1 cellular context compared by ENCODE assay signal in the genomic region with DNA sequence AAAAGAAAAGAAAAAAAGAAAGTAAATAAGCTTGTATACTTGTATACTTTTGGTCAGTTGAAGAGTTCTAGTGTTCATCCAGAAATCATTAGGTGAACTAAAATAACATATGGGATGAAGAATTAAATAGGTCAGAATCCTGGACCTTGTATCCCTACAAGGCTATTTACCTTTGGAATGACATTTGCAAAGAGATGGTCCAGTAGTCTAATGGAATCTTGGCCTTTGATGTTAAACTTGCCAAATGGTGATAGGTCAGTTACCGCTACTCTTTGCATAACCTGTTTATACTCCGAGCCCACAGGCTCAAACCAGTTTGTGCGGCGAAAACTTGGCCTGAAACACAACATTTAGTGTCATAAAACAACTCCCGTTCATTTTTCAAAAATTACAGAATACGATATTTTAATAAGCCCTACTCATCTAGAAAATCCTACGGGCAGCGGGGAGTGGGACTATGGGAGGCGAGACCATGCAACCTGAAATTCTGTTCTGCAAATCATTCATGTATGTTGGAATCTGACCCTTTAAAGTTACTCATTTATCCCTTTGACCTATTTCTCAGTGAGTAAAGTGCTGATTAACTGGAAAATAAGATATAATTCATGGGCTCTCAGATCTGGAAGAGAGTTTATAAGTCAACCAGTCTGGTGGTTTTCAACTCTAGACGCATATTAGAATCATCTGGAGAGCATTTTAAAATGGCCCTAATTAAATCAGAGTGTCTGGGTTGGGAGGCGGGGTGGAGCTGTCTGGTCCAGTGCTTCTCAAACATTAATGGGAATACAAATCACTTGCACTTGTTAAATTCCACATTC.
TF ChIP-seq lines count a peak whose summit lies in the region.

No MANE protein-coding gene starts in this region.

TF ChIP-seq in HepG2, 621 proteins besides CTCF, POLR2A, EP300 and RAD21 (continued from another document and continues in another):
- TF ChIP-seq, protein P1, sequence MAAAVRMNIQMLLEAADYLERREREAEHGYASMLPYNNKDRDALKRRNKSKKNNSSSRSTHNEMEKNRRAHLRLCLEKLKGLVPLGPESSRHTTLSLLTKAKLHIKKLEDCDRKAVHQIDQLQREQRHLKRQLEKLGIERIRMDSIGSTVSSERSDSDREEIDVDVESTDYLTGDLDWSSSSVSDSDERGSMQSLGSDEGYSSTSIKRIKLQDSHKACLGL (CRISPR knock-in tag; IDR thresholded peaks at IDR 0.05), result no peak
- no peak for TF ChIP-seq KDM1A (CRISPR knock-in tag; IDR thresholded peaks at IDR 0.05)
- no peak for TF ChIP-seq TBP (CRISPR knock-in tag; IDR thresholded peaks at IDR 0.05)
- TF ChIP-seq CENPX (CRISPR knock-in tag; IDR thresholded peaks at IDR 0.05), result no peak
- TF ChIP-seq, protein P2, sequence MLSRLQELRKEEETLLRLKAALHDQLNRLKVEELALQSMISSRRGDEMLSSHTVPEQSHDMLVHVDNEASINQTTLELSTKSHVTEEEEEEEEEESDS (CRISPR knock-in tag; IDR thresholded peaks at IDR 0.05; ENCODE audit: borderline replicate concordance), result no peak
- no peak for TF ChIP-seq ZNF180 (CRISPR knock-in tag; IDR thresholded peaks at IDR 0.05; ENCODE audit: borderline replicate concordance, low read depth)
- TF ChIP-seq TGIF2 (CRISPR knock-in tag; IDR thresholded peaks at IDR 0.05), result no peak
- TF ChIP-seq, protein P3, sequence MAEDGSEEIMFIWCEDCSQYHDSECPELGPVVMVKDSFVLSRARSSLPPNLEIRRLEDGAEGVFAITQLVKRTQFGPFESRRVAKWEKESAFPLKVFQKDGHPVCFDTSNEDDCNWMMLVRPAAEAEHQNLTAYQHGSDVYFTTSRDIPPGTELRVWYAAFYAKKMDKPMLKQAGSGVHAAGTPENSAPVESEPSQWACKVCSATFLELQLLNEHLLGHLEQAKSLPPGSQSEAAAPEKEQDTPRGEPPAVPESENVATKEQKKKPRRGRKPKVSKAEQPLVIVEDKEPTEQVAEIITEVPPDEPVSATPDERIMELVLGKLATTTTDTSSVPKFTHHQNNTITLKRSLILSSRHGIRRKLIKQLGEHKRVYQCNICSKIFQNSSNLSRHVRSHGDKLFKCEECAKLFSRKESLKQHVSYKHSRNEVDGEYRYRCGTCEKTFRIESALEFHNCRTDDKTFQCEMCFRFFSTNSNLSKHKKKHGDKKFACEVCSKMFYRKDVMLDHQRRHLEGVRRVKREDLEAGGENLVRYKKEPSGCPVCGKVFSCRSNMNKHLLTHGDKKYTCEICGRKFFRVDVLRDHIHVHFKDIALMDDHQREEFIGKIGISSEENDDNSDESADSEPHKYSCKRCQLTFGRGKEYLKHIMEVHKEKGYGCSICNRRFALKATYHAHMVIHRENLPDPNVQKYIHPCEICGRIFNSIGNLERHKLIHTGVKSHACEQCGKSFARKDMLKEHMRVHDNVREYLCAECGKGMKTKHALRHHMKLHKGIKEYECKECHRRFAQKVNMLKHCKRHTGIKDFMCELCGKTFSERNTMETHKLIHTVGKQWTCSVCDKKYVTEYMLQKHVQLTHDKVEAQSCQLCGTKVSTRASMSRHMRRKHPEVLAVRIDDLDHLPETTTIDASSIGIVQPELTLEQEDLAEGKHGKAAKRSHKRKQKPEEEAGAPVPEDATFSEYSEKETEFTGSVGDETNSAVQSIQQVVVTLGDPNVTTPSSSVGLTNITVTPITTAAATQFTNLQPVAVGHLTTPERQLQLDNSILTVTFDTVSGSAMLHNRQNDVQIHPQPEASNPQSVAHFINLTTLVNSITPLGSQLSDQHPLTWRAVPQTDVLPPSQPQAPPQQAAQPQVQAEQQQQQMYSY (CRISPR knock-in tag; IDR thresholded peaks at IDR 0.05), result no peak
- TF ChIP-seq ZNF34 (CRISPR knock-in tag; IDR thresholded peaks at IDR 0.05; ENCODE audit: borderline replicate concordance), result no peak
- no peak for TF ChIP-seq ZNF720 (CRISPR knock-in tag; IDR thresholded peaks at IDR 0.05)
- TF ChIP-seq, protein P4, sequence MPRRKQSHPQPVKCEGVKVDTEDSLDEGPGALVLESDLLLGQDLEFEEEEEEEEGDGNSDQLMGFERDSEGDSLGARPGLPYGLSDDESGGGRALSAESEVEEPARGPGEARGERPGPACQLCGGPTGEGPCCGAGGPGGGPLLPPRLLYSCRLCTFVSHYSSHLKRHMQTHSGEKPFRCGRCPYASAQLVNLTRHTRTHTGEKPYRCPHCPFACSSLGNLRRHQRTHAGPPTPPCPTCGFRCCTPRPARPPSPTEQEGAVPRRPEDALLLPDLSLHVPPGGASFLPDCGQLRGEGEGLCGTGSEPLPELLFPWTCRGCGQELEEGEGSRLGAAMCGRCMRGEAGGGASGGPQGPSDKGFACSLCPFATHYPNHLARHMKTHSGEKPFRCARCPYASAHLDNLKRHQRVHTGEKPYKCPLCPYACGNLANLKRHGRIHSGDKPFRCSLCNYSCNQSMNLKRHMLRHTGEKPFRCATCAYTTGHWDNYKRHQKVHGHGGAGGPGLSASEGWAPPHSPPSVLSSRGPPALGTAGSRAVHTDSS (CRISPR knock-in tag; conservative IDR thresholded peaks at IDR 0.05), result no peak
- no peak for TF ChIP-seq ZNF556 (CRISPR knock-in tag; IDR thresholded peaks at IDR 0.05; ENCODE audit: borderline replicate concordance)
- TF ChIP-seq LCORL (IDR thresholded peaks at IDR 0.05), result peak; percentile 71
- TF ChIP-seq LCORL (CRISPR knock-in tag; IDR thresholded peaks at IDR 0.05), result 0 out of 2 replicates have a peak, but pooled peaks have one; percentile 12
- peak; percentile 60 for TF ChIP-seq BCL6 (CRISPR knock-in tag; IDR thresholded peaks at IDR 0.05)
- TF ChIP-seq MTA1 (CRISPR knock-in tag; IDR thresholded peaks at IDR 0.05; ENCODE audit: borderline replicate concordance), result no peak
- TF ChIP-seq, protein P5, sequence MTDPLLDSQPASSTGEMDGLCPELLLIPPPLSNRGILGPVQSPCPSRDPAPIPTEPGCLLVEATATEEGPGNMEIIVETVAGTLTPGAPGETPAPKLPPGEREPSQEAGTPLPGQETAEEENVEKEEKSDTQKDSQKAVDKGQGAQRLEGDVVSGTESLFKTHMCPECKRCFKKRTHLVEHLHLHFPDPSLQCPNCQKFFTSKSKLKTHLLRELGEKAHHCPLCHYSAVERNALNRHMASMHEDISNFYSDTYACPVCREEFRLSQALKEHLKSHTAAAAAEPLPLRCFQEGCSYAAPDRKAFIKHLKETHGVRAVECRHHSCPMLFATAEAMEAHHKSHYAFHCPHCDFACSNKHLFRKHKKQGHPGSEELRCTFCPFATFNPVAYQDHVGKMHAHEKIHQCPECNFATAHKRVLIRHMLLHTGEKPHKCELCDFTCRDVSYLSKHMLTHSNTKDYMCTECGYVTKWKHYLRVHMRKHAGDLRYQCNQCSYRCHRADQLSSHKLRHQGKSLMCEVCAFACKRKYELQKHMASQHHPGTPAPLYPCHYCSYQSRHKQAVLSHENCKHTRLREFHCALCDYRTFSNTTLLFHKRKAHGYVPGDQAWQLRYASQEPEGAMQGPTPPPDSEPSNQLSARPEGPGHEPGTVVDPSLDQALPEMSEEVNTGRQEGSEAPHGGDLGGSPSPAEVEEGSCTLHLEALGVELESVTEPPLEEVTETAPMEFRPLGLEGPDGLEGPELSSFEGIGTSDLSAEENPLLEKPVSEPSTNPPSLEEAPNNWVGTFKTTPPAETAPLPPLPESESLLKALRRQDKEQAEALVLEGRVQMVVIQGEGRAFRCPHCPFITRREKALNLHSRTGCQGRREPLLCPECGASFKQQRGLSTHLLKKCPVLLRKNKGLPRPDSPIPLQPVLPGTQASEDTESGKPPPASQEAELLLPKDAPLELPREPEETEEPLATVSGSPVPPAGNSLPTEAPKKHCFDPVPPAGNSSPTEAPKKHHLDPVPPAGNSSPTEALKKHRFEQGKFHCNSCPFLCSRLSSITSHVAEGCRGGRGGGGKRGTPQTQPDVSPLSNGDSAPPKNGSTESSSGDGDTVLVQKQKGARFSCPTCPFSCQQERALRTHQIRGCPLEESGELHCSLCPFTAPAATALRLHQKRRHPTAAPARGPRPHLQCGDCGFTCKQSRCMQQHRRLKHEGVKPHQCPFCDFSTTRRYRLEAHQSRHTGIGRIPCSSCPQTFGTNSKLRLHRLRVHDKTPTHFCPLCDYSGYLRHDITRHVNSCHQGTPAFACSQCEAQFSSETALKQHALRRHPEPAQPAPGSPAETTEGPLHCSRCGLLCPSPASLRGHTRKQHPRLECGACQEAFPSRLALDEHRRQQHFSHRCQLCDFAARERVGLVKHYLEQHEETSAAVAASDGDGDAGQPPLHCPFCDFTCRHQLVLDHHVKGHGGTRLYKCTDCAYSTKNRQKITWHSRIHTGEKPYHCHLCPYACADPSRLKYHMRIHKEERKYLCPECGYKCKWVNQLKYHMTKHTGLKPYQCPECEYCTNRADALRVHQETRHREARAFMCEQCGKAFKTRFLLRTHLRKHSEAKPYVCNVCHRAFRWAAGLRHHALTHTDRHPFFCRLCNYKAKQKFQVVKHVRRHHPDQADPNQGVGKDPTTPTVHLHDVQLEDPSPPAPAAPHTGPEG (CRISPR knock-in tag; IDR thresholded peaks at IDR 0.05), result no peak
- peak; percentile 96 for TF ChIP-seq RXRB (CRISPR knock-in tag; IDR thresholded peaks at IDR 0.05; ENCODE audit: borderline replicate concordance)
- TF ChIP-seq SMAD1 (CRISPR knock-in tag; IDR thresholded peaks at IDR 0.05; ENCODE audit: borderline replicate concordance, low read depth), result no peak
- no peak for TF ChIP-seq ZNF878 (CRISPR knock-in tag; IDR thresholded peaks at IDR 0.05)
- no peak for TF ChIP-seq ZSCAN31 (CRISPR knock-in tag; IDR thresholded peaks at IDR 0.05; ENCODE audit: low read depth)
- TF ChIP-seq SRF (IDR thresholded peaks at IDR 0.05; ENCODE audit: low read depth, low read length), result no peak
- no peak for TF ChIP-seq ZNF33B (CRISPR knock-in tag; IDR thresholded peaks at IDR 0.05)
- TF ChIP-seq, protein P6, sequence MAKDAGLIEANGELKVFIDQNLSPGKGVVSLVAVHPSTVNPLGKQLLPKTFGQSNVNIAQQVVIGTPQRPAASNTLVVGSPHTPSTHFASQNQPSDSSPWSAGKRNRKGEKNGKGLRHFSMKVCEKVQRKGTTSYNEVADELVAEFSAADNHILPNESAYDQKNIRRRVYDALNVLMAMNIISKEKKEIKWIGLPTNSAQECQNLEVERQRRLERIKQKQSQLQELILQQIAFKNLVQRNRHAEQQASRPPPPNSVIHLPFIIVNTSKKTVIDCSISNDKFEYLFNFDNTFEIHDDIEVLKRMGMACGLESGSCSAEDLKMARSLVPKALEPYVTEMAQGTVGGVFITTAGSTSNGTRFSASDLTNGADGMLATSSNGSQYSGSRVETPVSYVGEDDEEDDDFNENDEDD (CRISPR knock-in tag; IDR thresholded peaks at IDR 0.05; ENCODE audit: borderline replicate concordance), result no peak
- TF ChIP-seq, protein P7, sequence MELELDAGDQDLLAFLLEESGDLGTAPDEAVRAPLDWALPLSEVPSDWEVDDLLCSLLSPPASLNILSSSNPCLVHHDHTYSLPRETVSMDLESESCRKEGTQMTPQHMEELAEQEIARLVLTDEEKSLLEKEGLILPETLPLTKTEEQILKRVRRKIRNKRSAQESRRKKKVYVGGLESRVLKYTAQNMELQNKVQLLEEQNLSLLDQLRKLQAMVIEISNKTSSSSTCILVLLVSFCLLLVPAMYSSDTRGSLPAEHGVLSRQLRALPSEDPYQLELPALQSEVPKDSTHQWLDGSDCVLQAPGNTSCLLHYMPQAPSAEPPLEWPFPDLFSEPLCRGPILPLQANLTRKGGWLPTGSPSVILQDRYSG (CRISPR knock-in tag; IDR thresholded peaks at IDR 0.05), result no peak
- TF ChIP-seq, protein P8, sequence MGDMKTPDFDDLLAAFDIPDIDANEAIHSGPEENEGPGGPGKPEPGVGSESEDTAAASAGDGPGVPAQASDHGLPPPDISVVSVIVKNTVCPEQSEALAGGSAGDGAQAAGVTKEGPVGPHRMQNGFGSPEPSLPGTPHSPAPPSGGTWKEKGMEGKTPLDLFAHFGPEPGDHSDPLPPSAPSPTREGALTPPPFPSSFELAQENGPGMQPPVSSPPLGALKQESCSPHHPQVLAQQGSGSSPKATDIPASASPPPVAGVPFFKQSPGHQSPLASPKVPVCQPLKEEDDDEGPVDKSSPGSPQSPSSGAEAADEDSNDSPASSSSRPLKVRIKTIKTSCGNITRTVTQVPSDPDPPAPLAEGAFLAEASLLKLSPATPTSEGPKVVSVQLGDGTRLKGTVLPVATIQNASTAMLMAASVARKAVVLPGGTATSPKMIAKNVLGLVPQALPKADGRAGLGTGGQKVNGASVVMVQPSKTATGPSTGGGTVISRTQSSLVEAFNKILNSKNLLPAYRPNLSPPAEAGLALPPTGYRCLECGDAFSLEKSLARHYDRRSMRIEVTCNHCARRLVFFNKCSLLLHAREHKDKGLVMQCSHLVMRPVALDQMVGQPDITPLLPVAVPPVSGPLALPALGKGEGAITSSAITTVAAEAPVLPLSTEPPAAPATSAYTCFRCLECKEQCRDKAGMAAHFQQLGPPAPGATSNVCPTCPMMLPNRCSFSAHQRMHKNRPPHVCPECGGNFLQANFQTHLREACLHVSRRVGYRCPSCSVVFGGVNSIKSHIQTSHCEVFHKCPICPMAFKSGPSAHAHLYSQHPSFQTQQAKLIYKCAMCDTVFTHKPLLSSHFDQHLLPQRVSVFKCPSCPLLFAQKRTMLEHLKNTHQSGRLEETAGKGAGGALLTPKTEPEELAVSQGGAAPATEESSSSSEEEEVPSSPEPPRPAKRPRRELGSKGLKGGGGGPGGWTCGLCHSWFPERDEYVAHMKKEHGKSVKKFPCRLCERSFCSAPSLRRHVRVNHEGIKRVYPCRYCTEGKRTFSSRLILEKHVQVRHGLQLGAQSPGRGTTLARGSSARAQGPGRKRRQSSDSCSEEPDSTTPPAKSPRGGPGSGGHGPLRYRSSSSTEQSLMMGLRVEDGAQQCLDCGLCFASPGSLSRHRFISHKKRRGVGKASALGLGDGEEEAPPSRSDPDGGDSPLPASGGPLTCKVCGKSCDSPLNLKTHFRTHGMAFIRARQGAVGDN (CRISPR knock-in tag; IDR thresholded peaks at IDR 0.05), result no peak
- TF ChIP-seq, protein P9, sequence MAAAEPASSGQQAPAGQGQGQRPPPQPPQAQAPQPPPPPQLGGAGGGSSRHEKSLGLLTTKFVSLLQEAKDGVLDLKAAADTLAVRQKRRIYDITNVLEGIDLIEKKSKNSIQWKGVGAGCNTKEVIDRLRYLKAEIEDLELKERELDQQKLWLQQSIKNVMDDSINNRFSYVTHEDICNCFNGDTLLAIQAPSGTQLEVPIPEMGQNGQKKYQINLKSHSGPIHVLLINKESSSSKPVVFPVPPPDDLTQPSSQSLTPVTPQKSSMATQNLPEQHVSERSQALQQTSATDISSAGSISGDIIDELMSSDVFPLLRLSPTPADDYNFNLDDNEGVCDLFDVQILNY (CRISPR knock-in tag; conservative IDR thresholded peaks at IDR 0.05), result no peak
- no peak for TF ChIP-seq ZNF629 (CRISPR knock-in tag; conservative IDR thresholded peaks at IDR 0.05)
- no peak for TF ChIP-seq PRPF4 (IDR thresholded peaks at IDR 0.05; ENCODE audit: low read depth, low read length, poor library complexity, severe bottlenecking)
- TF ChIP-seq ONECUT2 (CRISPR knock-in tag; IDR thresholded peaks at IDR 0.05), result 0 out of 2 replicates have a peak, but pooled peaks have one; percentile 9
- TF ChIP-seq, protein P10, sequence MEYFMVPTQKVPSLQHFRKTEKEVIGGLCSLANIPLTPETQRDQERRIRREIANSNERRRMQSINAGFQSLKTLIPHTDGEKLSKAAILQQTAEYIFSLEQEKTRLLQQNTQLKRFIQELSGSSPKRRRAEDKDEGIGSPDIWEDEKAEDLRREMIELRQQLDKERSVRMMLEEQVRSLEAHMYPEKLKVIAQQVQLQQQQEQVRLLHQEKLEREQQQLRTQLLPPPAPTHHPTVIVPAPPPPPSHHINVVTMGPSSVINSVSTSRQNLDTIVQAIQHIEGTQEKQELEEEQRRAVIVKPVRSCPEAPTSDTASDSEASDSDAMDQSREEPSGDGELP (IDR thresholded peaks at IDR 0.05; ENCODE audit: borderline replicate concordance, low read depth), result peak; percentile 35; the same call in 1 of the 2 replicates
- no peak for TF ChIP-seq ZKSCAN1 (IDR thresholded peaks at IDR 0.05; ENCODE audit: low read length)
- TF ChIP-seq SIX4 (CRISPR knock-in tag; IDR thresholded peaks at IDR 0.05), result no peak
